In genomic region chr14:23320584-23321571, GRCh38 we compare ENCODE assay signal across 8 cellular contexts. TPM values are rescaled to one million over a fixed set of nuclear protein-coding genes. Genes with fewer than 3 reads are reported as not detected.
DNase-seq lines count a peak whose midpoint lies in the region; ATAC-seq and TF ChIP-seq lines count a peak whose summit lies in the region.

TSS of gene PABPN1 (plus strand) at chr14:23321457. CDS start at chr14:23321470, 13 bp downstream.

- in situ Hi-C loops in ACHN (cut with HindIII; ENCODE audit: low pct_ligation_motif_present, low pct_unique_long_range_greater_than_20kb, low sequenced_read_pairs): no loop called here
- in situ Hi-C loops in mammary epithelial cell (cut with MboI; ENCODE audit: low sequenced_read_pairs in 2 of 2): loop anchor here in 1 of 2 donors (25.0 kb wide), 1 partner anchor 241 kb away; the partner anchor contains the start of genes AP1G2, THTPA and ZFHX2

- no peaks in the 10 kb centered on the region for H4K20me1 ChIP-seq in mammary epithelial cell (ENCODE audit: insufficient read depth, low read length)

- H3K9ac ChIP-seq in mammary epithelial cell (ENCODE audit: insufficient read depth, low read length): peak within 1 kb of the TSS; percentile 98
- H3K9ac ChIP-seq in skeletal muscle tissue (ENCODE audit: low read depth in 1 of 3, low read length in 3 of 3): peak within 1 kb of the TSS; percentile 84 to 91 (median 90)

- CTCF ChIA-PET in mammary epithelial cell (lab: Charles Lee; ENCODE audit: low non-redundant PET): interaction anchor here (0.5 to 1.1 kb wide), 3 partner anchors 36 to 200 kb away, joined by 3 to 4 read pairs (median 3); no protein-coding TSS in a partner anchor

- TF ChIP-seq CTCF in WERI-Rb-1 (IDR thresholded peaks at IDR 0.05; ENCODE audit: low read depth, low read length): no peak
- TF ChIP-seq CTCF in mammary epithelial cell (conservative IDR thresholded peaks at IDR 0.05 in 1 of 2, IDR thresholded peaks at IDR 0.05 in 1 of 2; ENCODE audit: extremely low read depth in 1 of 2, insufficient read depth in 1 of 2, low read depth in 1 of 2, low read length in 2 of 2): no peak

- peak; percentile 99 for DNase-seq in ACHN
- peak; percentile 100 for DNase-seq in NCI-H2227 (lab: John Stamatoyannopoulos, UW; ENCODE audit: unreplicated experiment)
- DNase-seq in WERI-Rb-1: peak; percentile 99
- DNase-seq in mammary epithelial cell: peak; percentile 100

- H3K4me1 ChIP-seq in mammary epithelial cell (ENCODE audit: insufficient read depth, low read length) (peaks cover 19% of the 10 kb centered on the region), skeletal muscle tissue (ENCODE audit: control insufficient read depth in 3 of 3, insufficient read depth in 3 of 3, low read length in 3 of 3) (peaks cover 20 to 22% (median 20%) of the 10 kb centered on the region in 3 donors)

- H3K36me3 ChIP-seq in WERI-Rb-1: peaks cover 38% of the 10 kb centered on the region
- H3K36me3 ChIP-seq in mammary epithelial cell (ENCODE audit: insufficient read depth, low read length): peaks cover 15% of the 10 kb centered on the region
- H3K36me3 ChIP-seq in skeletal muscle tissue (ENCODE audit: control insufficient read depth in 3 of 3, insufficient read depth in 3 of 3, low read length in 3 of 3): peaks cover 20 to 27% (median 23%) of the 10 kb centered on the region in 3 donors

- dilution Hi-C loops in mammary epithelial cell (cut with HindIII; ENCODE audit: low sequenced_read_pairs): no loop called here

- H3K4me2 ChIP-seq in mammary epithelial cell (ENCODE audit: insufficient read depth, low read depth, low read length): peak within 1 kb of the TSS; percentile 91

- H3K27me3 ChIP-seq in WERI-Rb-1 (ENCODE audit: insufficient read depth, low read depth, severe bottlenecking) (no peaks in the 10 kb centered on the region), mammary epithelial cell (ENCODE audit: insufficient read depth, low read length) (no peaks in the 10 kb centered on the region), skeletal muscle tissue (ENCODE audit: control insufficient read depth in 3 of 3, insufficient read depth in 3 of 3, low read length in 3 of 3) (no peaks in the 10 kb centered on the region)

- peak within 1 kb of the TSS; percentile 72 for H2AFZ ChIP-seq in mammary epithelial cell (ENCODE audit: low read depth, low read length)

- intact Hi-C loops in mammary epithelial cell (cut with micrococcal nuclease): loop anchor here (1.0 kb wide), 2 partner anchors 15 to 20 kb away; partner anchors contain the start of gene BCL2L2

- 18% methylated on average over 16 of the region's 63 CpGs for WGBS in mammary epithelial cell (ENCODE audit: low coverage, missing lambda C conversion rate)

- peak within 1 kb of the TSS; percentile 95 for H3K4me3 ChIP-seq in WERI-Rb-1 (ENCODE audit: low read depth, low read length)
- peak within 1 kb of the TSS; percentile 86 to 95 (median 91) for H3K4me3 ChIP-seq in mammary epithelial cell (replicated peaks in 1 of 3; ENCODE audit: insufficient read depth in 1 of 3, low read depth in 2 of 3, low read length in 3 of 3)
- H3K4me3 ChIP-seq in iPS-18c (ENCODE audit: insufficient read depth, low read depth, low read length): peak within 1 kb of the TSS; percentile 94
- H3K4me3 ChIP-seq in skeletal muscle tissue (ENCODE audit: low read length in 3 of 3): peak within 1 kb of the TSS; percentile 88 to 95 (median 92)

- H3K9me3 ChIP-seq in WERI-Rb-1 (ENCODE audit: severe bottlenecking) (no peaks in the 10 kb centered on the region), mammary epithelial cell (replicated peaks; ENCODE audit: insufficient read depth, low read length) (no peaks in the 10 kb centered on the region), iPS-18c (ENCODE audit: control insufficient read depth, insufficient read depth, low read length) (no peaks in the 10 kb centered on the region), skeletal muscle tissue (ENCODE audit: control insufficient read depth in 3 of 3, low read length in 3 of 3) (no peaks in the 10 kb centered on the region)

- BruUV-seq in mammary epithelial cell (replicated peaks; lab: Mats Ljungman, UMichigan): TSS peak; percentile 63

- peak within 1 kb of the TSS; percentile 99 for H3K27ac ChIP-seq in WERI-Rb-1
- H3K27ac ChIP-seq in mammary epithelial cell (ENCODE audit: insufficient read depth, low read depth, low read length): peak within 1 kb of the TSS; percentile 92
- H3K27ac ChIP-seq in skeletal muscle tissue (ENCODE audit: low read depth, low read length): peak within 1 kb of the TSS; percentile 97

- H3K79me2 ChIP-seq in mammary epithelial cell (ENCODE audit: insufficient read depth, low read length): peaks cover 49% of the 10 kb centered on the region

- ATAC-seq in GM18873 (IDR thresholded peaks at IDR 0.05; ENCODE audit: low FRiP score, unreplicated experiment) (peak; percentile 94), HG03139 (IDR thresholded peaks at IDR 0.05; ENCODE audit: unreplicated experiment) (peak; percentile 82)

RNA-seq across cellular contexts. Expression of gene PABPN1, which starts in this region (rescaled TPM):
- total RNA-seq in mammary epithelial cell (100 to 1,000 TPM in 1 of 2 donors, 10 to 100 TPM in 1; 43.0 to 148 TPM), skeletal muscle tissue (40.7 TPM)
- polyA plus RNA-seq in mammary epithelial cell: 154 TPM
- 91.6 TPM for polyA minus RNA-seq in mammary epithelial cell

Comparison
In these comparisons a context has a peak if more than half of its experiments do, and no peak if none do; other contexts are left out.
1. Peak in every context shown above with its lines: DNase-seq, ATAC-seq, H3K4me3 ChIP-seq and H3K27ac ChIP-seq.